In genomic region chr2:97849881-97850540, GRCh38 we compare ENCODE assay signal across 11 cellular contexts.
DNase-seq lines count a peak whose midpoint lies in the region; ATAC-seq lines count a peak whose summit lies in the region.
"Had no signal": no experiment of that assay in that cellular context is flagged by ENCODE, and none has a peak within 500 bp of the region (broad histone marks: within the 10 kb centered on the region; RNA-seq: fewer than 3 reads in every experiment).

No MANE protein-coding gene starts in this region.

- peaks cover 3% of the 10 kb centered on the region for H3K27me3 Mint-ChIP-seq in activated CD8-positive, alpha-beta memory T cell treated with anti-CD3 and anti-CD28 coated beads, Interleukin-2, amount 10 ng/mL, durations not matched to agents 7 days and 5 days
- no peaks in the 10 kb centered on the region for H3K27me3 Mint-ChIP-seq in activated naive CD8-positive, alpha-beta T cell treated with anti-CD3 and anti-CD28 coated beads, Interleukin-2, amount 50 U/mL, for 24 hours
- H3K27me3 Mint-ChIP-seq: type B pancreatic cell had no signal

- peak overlapping the region; percentile 16 for H3K4me3 Mint-ChIP-seq in activated CD8-positive, alpha-beta memory T cell treated with anti-CD3 and anti-CD28 coated beads, Interleukin-2, amount 10 ng/mL, durations not matched to agents 7 days and 5 days
- H3K4me3 Mint-ChIP-seq in activated naive CD8-positive, alpha-beta T cell treated with anti-CD3 and anti-CD28 coated beads, Interleukin-2, amount 50 U/mL, for 24 hours = no peak overlapping the region
- peak overlapping the region; percentile 24 for H3K4me3 Mint-ChIP-seq in stimulated activated effector memory CD8-positive, alpha-beta T cell treated with anti-CD3 and anti-CD28 coated beads, Interleukin-12 subunit alpha, Interleukin-12 subunit beta, amount 100 ng/mL, for 72 hours
- H3K4me3 Mint-ChIP-seq: type B pancreatic cell had no signal

- H3K4me1 Mint-ChIP-seq in activated CD8-positive, alpha-beta memory T cell treated with anti-CD3 and anti-CD28 coated beads, Interleukin-2, amount 10 ng/mL, durations not matched to agents 7 days and 5 days = peaks cover 56% of the 10 kb centered on the region
- peaks cover 57% of the 10 kb centered on the region for H3K4me1 Mint-ChIP-seq in activated naive CD8-positive, alpha-beta T cell treated with anti-CD3 and anti-CD28 coated beads, Interleukin-2, amount 50 U/mL, for 24 hours
- H3K4me1 Mint-ChIP-seq in stimulated activated effector memory CD8-positive, alpha-beta T cell treated with anti-CD3 and anti-CD28 coated beads, Interleukin-12 subunit alpha, Interleukin-12 subunit beta, amount 100 ng/mL, for 72 hours = peaks cover 46% of the 10 kb centered on the region

- DNase-seq in activated CD8-positive, alpha-beta memory T cell treated with anti-CD3 and anti-CD28 coated beads, Interleukin-2, amount 10 ng/mL, durations not matched to agents 7 days and 5 days = peak; percentile 76
- no peak for DNase-seq in activated CD8-positive, alpha-beta memory T cell treated with anti-CD3 and anti-CD28 coated beads, Interleukin-2, amount 50 U/mL, for 4 hours
- DNase-seq in activated naive CD8-positive, alpha-beta T cell treated with anti-CD3 and anti-CD28 coated beads, Interleukin-2, amount 50 U/mL, for 24 hours = no peak
- peak in 1 of 2 donors; percentile 68 for DNase-seq in stimulated activated effector memory CD8-positive, alpha-beta T cell treated with anti-CD3 and anti-CD28 coated beads, Interleukin-12 subunit alpha, Interleukin-12 subunit beta, amount 100 ng/mL, for 72 hours (ENCODE audit: low spot score in 2 of 2)
- DNase-seq in dedifferentiated amniotic fluid mesenchymal stem cell (ENCODE audit: extremely low spot score) (no peak), GM19240 (ENCODE audit: insufficient read length, low spot score) (no peak), left colon (no peak)
- DNase-seq: amniotic stem cell, NCI-H2107 had no signal

- intact Hi-C loops in left colon (cut with DNase I, micrococcal nuclease) = no loop called here

- peaks cover 55% of the 10 kb centered on the region for H3K36me3 Mint-ChIP-seq in activated CD8-positive, alpha-beta memory T cell treated with anti-CD3 and anti-CD28 coated beads, Interleukin-2, amount 10 ng/mL, durations not matched to agents 7 days and 5 days
- H3K36me3 Mint-ChIP-seq in activated naive CD8-positive, alpha-beta T cell treated with anti-CD3 and anti-CD28 coated beads, Interleukin-2, amount 50 U/mL, for 24 hours (ENCODE audit: low read depth) = peaks cover 20% of the 10 kb centered on the region
- H3K36me3 Mint-ChIP-seq in stimulated activated effector memory CD8-positive, alpha-beta T cell treated with anti-CD3 and anti-CD28 coated beads, Interleukin-12 subunit alpha, Interleukin-12 subunit beta, amount 100 ng/mL, for 72 hours = no peaks in the 10 kb centered on the region

- CTCF ChIA-PET in activated CD8-positive, alpha-beta memory T cell treated with anti-CD3 and anti-CD28 coated beads, Interleukin-2, amount 10 ng/mL, durations not matched to agents 7 days and 5 days (lab: Charles Lee) = no interaction called here

- H3K9me3 Mint-ChIP-seq in activated CD8-positive, alpha-beta memory T cell treated with anti-CD3 and anti-CD28 coated beads, Interleukin-2, amount 10 ng/mL, durations not matched to agents 7 days and 5 days (ENCODE audit: low read depth) = no peaks in the 10 kb centered on the region
- no peaks in the 10 kb centered on the region for H3K9me3 Mint-ChIP-seq in activated naive CD8-positive, alpha-beta T cell treated with anti-CD3 and anti-CD28 coated beads, Interleukin-2, amount 50 U/mL, for 24 hours
- no peaks in the 10 kb centered on the region for H3K9me3 Mint-ChIP-seq in stimulated activated effector memory CD8-positive, alpha-beta T cell treated with anti-CD3 and anti-CD28 coated beads, Interleukin-12 subunit alpha, Interleukin-12 subunit beta, amount 100 ng/mL, for 72 hours

- peak; percentile 90 for ATAC-seq in activated CD8-positive, alpha-beta memory T cell treated with anti-CD3 and anti-CD28 coated beads, Interleukin-2, amount 10 ng/mL, durations not matched to agents 7 days and 5 days
- ATAC-seq in HG03442 (IDR thresholded peaks at IDR 0.05; ENCODE audit: unreplicated experiment) = peak; percentile 81
- peak; percentile 91 for ATAC-seq in activated naive CD8-positive, alpha-beta T cell treated with anti-CD3 and anti-CD28 coated beads, Interleukin-2, amount 50 U/mL, for 24 hours
- peak; percentile 99 for ATAC-seq in stimulated activated effector memory CD8-positive, alpha-beta T cell treated with anti-CD3 and anti-CD28 coated beads, Interleukin-12 subunit alpha, Interleukin-12 subunit beta, amount 100 ng/mL, for 72 hours
- no peak for ATAC-seq in left colon

- H3K27ac Mint-ChIP-seq in activated CD8-positive, alpha-beta memory T cell treated with anti-CD3 and anti-CD28 coated beads, Interleukin-2, amount 10 ng/mL, durations not matched to agents 7 days and 5 days = peak overlapping the region; percentile 47
- H3K27ac Mint-ChIP-seq in activated naive CD8-positive, alpha-beta T cell treated with anti-CD3 and anti-CD28 coated beads, Interleukin-2, amount 50 U/mL, for 24 hours = peak overlapping the region; percentile 78
- H3K27ac Mint-ChIP-seq in stimulated activated effector memory CD8-positive, alpha-beta T cell treated with anti-CD3 and anti-CD28 coated beads, Interleukin-12 subunit alpha, Interleukin-12 subunit beta, amount 100 ng/mL, for 72 hours = peak overlapping the region; percentile 7
- H3K27ac Mint-ChIP-seq: type B pancreatic cell had no signal

Comparison
In these comparisons a context has a peak if more than half of its experiments do, and no peak if none do; other contexts are left out.
1. H3K27ac Mint-ChIP-seq: peak in every context shown above with its lines; median percentile 78 in activated naive CD8-positive, alpha-beta T cell treated with anti-CD3 and anti-CD28 coated beads, Interleukin-2, amount 50 U/mL, for 24 hours; 47 in activated CD8-positive, alpha-beta memory T cell treated with anti-CD3 and anti-CD28 coated beads, Interleukin-2, amount 10 ng/mL, durations not matched to agents 7 days and 5 days; 7 in stimulated activated effector memory CD8-positive, alpha-beta T cell treated with anti-CD3 and anti-CD28 coated beads, Interleukin-12 subunit alpha, Interleukin-12 subunit beta, amount 100 ng/mL, for 72 hours.